24 cellular contexts compared by ENCODE assay signal in genomic region chr4:87377816-87378215, GRCh38. TPM values are rescaled to one million over a fixed set of nuclear protein-coding genes. Genes with fewer than 3 reads are reported as not detected.
"Had no signal": no experiment of that assay in that cellular context is flagged by ENCODE, and none has a peak within 500 bp of the region (broad histone marks: within the 10 kb centered on the region; RNA-seq: fewer than 3 reads in every experiment).

No MANE protein-coding gene starts in this region.

- H3K4me3 Mint-ChIP-seq: activated CD4-positive, alpha-beta T cell treated with anti-CD3 and anti-CD28 coated beads for 36 hours; activated naive CD4-positive, alpha-beta T cell treated with anti-CD3 and anti-CD28 coated beads for 36 hours; neural crest cell had no signal

- H3K9me3 ChIP-seq: body of pancreas, heart right ventricle, testis, uterus had no signal

- H3K36me3 ChIP-seq: cardiac muscle cell, uterus had no signal

- H3K27ac Mint-ChIP-seq: activated CD4-positive, alpha-beta T cell treated with anti-CD3 and anti-CD28 coated beads for 36 hours; activated naive CD4-positive, alpha-beta T cell treated with anti-CD3 and anti-CD28 coated beads for 36 hours had no signal

- ATAC-seq: activated CD4-positive, alpha-beta T cell treated with anti-CD3 and anti-CD28 coated beads for 36 hours; body of pancreas; heart right ventricle; left cardiac atrium; sciatic nerve had no signal

- H3K27me3 ChIP-seq: body of pancreas, cardiac muscle cell, heart right ventricle, testis, uterus had no signal

- H3K9me3 Mint-ChIP-seq: activated naive CD4-positive, alpha-beta T cell treated with anti-CD3 and anti-CD28 coated beads for 36 hours; neural crest cell had no signal

- H3K27ac ChIP-seq: body of pancreas, cardiac muscle cell, heart right ventricle, testis, VCaP had no signal

- DNase-seq: activated CD4-positive, alpha-beta T cell treated with anti-CD3 and anti-CD28 coated beads for 36 hours; activated CD4-positive, alpha-beta T cell treated with anti-CD3 and anti-CD28 coated beads, Interleukin-2, amount 50 U/mL, for 4 hours; activated naive CD4-positive, alpha-beta T cell treated with anti-CD3 and anti-CD28 coated beads for 36 hours; activated T-cell treated with anti-CD3 and anti-CD28 coated beads, Interleukin-2, amount 50 U/mL, for 48 hours; anterior cingulate cortex; body of pancreas; heart right ventricle; islet precursor cell; left cardiac atrium; posterior cingulate gyrus; small intestine; stimulated activated CD4-positive, alpha-beta T cell treated with anti-CD3 and anti-CD28 coated beads, Interleukin-2, amount 100 ng/mL, for 24 hours; stimulated activated naive CD4-positive, alpha-beta T cell; testis; trophoblast cell; uterus had no signal

- H3K27me3 Mint-ChIP-seq: activated CD4-positive, alpha-beta T cell treated with anti-CD3 and anti-CD28 coated beads for 36 hours had no signal

- H3K4me1 Mint-ChIP-seq: activated CD4-positive, alpha-beta T cell treated with anti-CD3 and anti-CD28 coated beads for 36 hours had no signal

- FAIRE-seq: endometrium, small intestine had no signal

- H3K4me3 ChIP-seq: body of pancreas, cardiac muscle cell, heart right ventricle, testis, uterus had no signal

RNA-seq across cellular contexts. Expression of gene HSD17B13, which starts 55.1 kb away (rescaled TPM):
- total RNA-seq: activated CD4-positive, alpha-beta T cell treated with anti-CD3 and anti-CD28 coated beads for 36 hours; chondrocyte; epithelial cell of proximal tubule; fibroblast of villous mesenchyme; neural crest cell had no signal
- polyA plus RNA-seq: cardiac muscle cell had no signal
